In genomic region chr6:79546186-79546585, GRCh38 we compare ENCODE assay signal across 16 cellular contexts. TPM values are rescaled to one million over a fixed set of nuclear protein-coding genes. Genes with fewer than 3 reads are reported as not detected.
DNase-seq lines count a peak whose midpoint lies in the region; ATAC-seq, FAIRE-seq and TF ChIP-seq lines count a peak whose summit lies in the region.
"Had no signal": no experiment of that assay in that cellular context is flagged by ENCODE, and none has a peak within 500 bp of the region (broad histone marks: within the 10 kb centered on the region; RNA-seq: fewer than 3 reads in every experiment).

No MANE protein-coding gene starts in this region.

- H3K27ac ChIP-seq in mesodermal cell (ENCODE audit: low read depth, low read length, severe bottlenecking) (peak overlapping the region; percentile 95), subcutaneous abdominal adipose tissue (ENCODE audit: low read depth, low read length) (peak overlapping the region; percentile 39)
- H3K27ac ChIP-seq: 22Rv1 had no signal

- WGBS in mesodermal cell (ENCODE audit: insufficient coverage in 2 of 2), 2 experiments: 33 to 67% methylated on average over 1 to 2 of the region's 3 CpGs

- no peaks in the 10 kb centered on the region for H3K27me3 ChIP-seq in subcutaneous abdominal adipose tissue (ENCODE audit: control insufficient read depth in 5 of 5, insufficient read depth in 4 of 5, low read length in 5 of 5)

- TF ChIP-seq CTCF in cardiac fibroblast (IDR thresholded peaks at IDR 0.05; ENCODE audit: low read depth, low read length): no peak

- no peaks in the 10 kb centered on the region for H3K9me3 ChIP-seq in mesodermal cell (ENCODE audit: control insufficient read depth, low read length)
- H3K9me3 ChIP-seq in subcutaneous abdominal adipose tissue (ENCODE audit: control insufficient read depth in 5 of 5, low read length in 5 of 5): no peaks in the 10 kb centered on the region

- no peak for FAIRE-seq in H54 (lab: Jason Lieb, UNC)

- no peak overlapping the region for H3K4me3 ChIP-seq in cardiac fibroblast (replicated peaks in 1 of 2; ENCODE audit: low read depth in 2 of 2, low read length in 2 of 2)
- no peak overlapping the region for H3K4me3 ChIP-seq in mesodermal cell (ENCODE audit: extremely low read depth, insufficient read depth, low read length, poor library complexity, severe bottlenecking)
- H3K4me3 ChIP-seq in subcutaneous abdominal adipose tissue (ENCODE audit: low read depth in 1 of 5, low read length in 5 of 5): no peak overlapping the region

- no peak for ATAC-seq in HG03108 (IDR thresholded peaks at IDR 0.05; ENCODE audit: unreplicated experiment)

- peak; percentile 21 for DNase-seq in DMS79 treated with DMSO at 0.1 percent for 48 hours (lab: John Stamatoyannopoulos, UW)
- DNase-seq in DMS79 (lab: John Stamatoyannopoulos, UW): no peak
- peak; percentile 39 to 46 for DNase-seq in cardiac fibroblast (ENCODE audit: low read depth in 2 of 2)
- DNase-seq in DMS53 (lab: John Stamatoyannopoulos, UW): no peak
- no peak for DNase-seq in H54 (ENCODE audit: insufficient read length, low spot score)
- DNase-seq: activated T-cell treated with anti-CD3 and anti-CD28 coated beads, Interleukin-2, amount 50 U/mL, for 48 hours; cerebellar nuclear complex; head of caudate nucleus; mesendoderm; stimulated activated CD4-positive, alpha-beta T cell treated with anti-CD3 and anti-CD28 coated beads, Interleukin-12 subunit alpha, Interleukin-12 subunit beta, amount 100 ng/mL, for 4 hours; stimulated activated CD8-positive, alpha-beta memory T cell treated with anti-CD3 and anti-CD28 coated beads, Interleukin-4, amount 100 ng/mL, for 48 hours; WERI-Rb-1 had no signal

- H3K4me1 ChIP-seq in mesodermal cell (ENCODE audit: control insufficient read depth, insufficient read depth, low read length, poor library complexity, severe bottlenecking): peaks cover 28% of the 10 kb centered on the region
- peaks cover 0 to 26% (median 18%) of the 10 kb centered on the region in 5 donors for H3K4me1 ChIP-seq in subcutaneous abdominal adipose tissue (ENCODE audit: control insufficient read depth in 5 of 5, insufficient read depth in 5 of 5, low read length in 5 of 5)

- no peak for TF ChIP-seq POLR2A in H54 (IDR thresholded peaks at IDR 0.05; ENCODE audit: low read depth, low read length)

- peaks cover 18% of the 10 kb centered on the region for H3K36me3 ChIP-seq in mesodermal cell (ENCODE audit: control insufficient read depth, insufficient read depth, low read length)
- H3K36me3 ChIP-seq in subcutaneous abdominal adipose tissue (ENCODE audit: control insufficient read depth in 5 of 5, insufficient read depth in 5 of 5, low read length in 5 of 5): peaks cover 3 to 15% (median 8%) of the 10 kb centered on the region in 5 donors

- peak overlapping the region in 2 of 5 donors; percentile 24 to 28 for H3K9ac ChIP-seq in subcutaneous abdominal adipose tissue (ENCODE audit: low read length in 5 of 5)

RNA-seq across cellular contexts. Expression of gene LCA5, which starts 9.0 kb away (rescaled TPM):
- polyA plus RNA-seq in mesodermal cell (2013, experiment 1 of 2): 9.0 TPM
- 10.2 TPM for polyA plus RNA-seq in mesodermal cell (2013, experiment 2 of 2)

Comparison
In these comparisons a context has a peak if more than half of its experiments do, and no peak if none do; other contexts are left out.
1. DNase-seq: peak in DMS79 treated with DMSO at 0.1 percent for 48 hours (single experiment) and cardiac fibroblast (2 of 2); none in DMS79 (single experiment), DMS53 (single experiment) and H54 (single experiment).